In genomic region chr15:99361541-99362185, GRCh38 we compare ENCODE assay signal across 12 cellular contexts.
DNase-seq lines count a peak whose midpoint lies in the region; ATAC-seq, FAIRE-seq and TF ChIP-seq lines count a peak whose summit lies in the region.
"Had no signal": no experiment of that assay in that cellular context is flagged by ENCODE, and none has a peak within 500 bp of the region (broad histone marks: within the 10 kb centered on the region; RNA-seq: fewer than 3 reads in every experiment).

No MANE protein-coding gene starts in this region.

- H3K4me3 ChIP-seq in GM23248 (no peak overlapping the region), astrocyte (ENCODE audit: insufficient read depth, low read depth, low read length) (no peak overlapping the region), kidney (ENCODE audit: low read length in 2 of 2) (no peak overlapping the region)

- H3K27me3 ChIP-seq in GM23248 (replicated peaks; ENCODE audit: insufficient read depth) (no peaks in the 10 kb centered on the region), astrocyte (ENCODE audit: insufficient read depth, low read length) (no peaks in the 10 kb centered on the region)

- intact Hi-C loops in kidney (cut with DNase I), result no loop called here

- no peaks in the 10 kb centered on the region for H3K4me1 Mint-ChIP-seq in astrocyte (ENCODE audit: low read depth, unreplicated experiment)
- H3K4me1 Mint-ChIP-seq in naive thymus-derived CD8-positive, alpha-beta T cell, result peaks cover 4 to 17% (median 5%) of the 10 kb centered on the region in 4 donors

- DNase-seq in AG20443 (ENCODE audit: low spot score), result peak; percentile 21
- peak; percentile 62 for DNase-seq in GM23248
- no peak for DNase-seq in astrocyte (ENCODE audit: low read depth)
- no peak for DNase-seq in kidney
- no peak for DNase-seq in naive thymus-derived CD8-positive, alpha-beta T cell
- no peak for DNase-seq in midbrain (lab: John Stamatoyannopoulos, UW)
- no peak for DNase-seq in DMS114 treated with DMSO at 0.1 percent for 48 hours (lab: John Stamatoyannopoulos, UW; ENCODE audit: unreplicated experiment)
- DNase-seq: activated naive CD4-positive, alpha-beta T cell treated with anti-CD3 and anti-CD28 coated beads for 36 hours; GOT3; hypothalamus had no signal

- peaks cover 13% of the 10 kb centered on the region for H3K36me3 Mint-ChIP-seq in astrocyte (ENCODE audit: low read depth, unreplicated experiment)
- peaks cover 4 to 22% (median 19%) of the 10 kb centered on the region in 3 donors for H3K36me3 Mint-ChIP-seq in naive thymus-derived CD8-positive, alpha-beta T cell

- no peak overlapping the region for H3K9ac ChIP-seq in GM23248
- H3K9ac ChIP-seq in astrocyte (ENCODE audit: low read length), result no peak overlapping the region
- no peak overlapping the region for H3K9ac ChIP-seq in kidney (ENCODE audit: low read length in 2 of 2)

- no peak for ATAC-seq in HG02938 (IDR thresholded peaks at IDR 0.05; ENCODE audit: unreplicated experiment)
- no peak for ATAC-seq in naive thymus-derived CD8-positive, alpha-beta T cell

- H3K4me2 ChIP-seq in GM23248 (ENCODE audit: unreplicated experiment) (no peak overlapping the region), astrocyte (ENCODE audit: low read length) (no peak overlapping the region)

- in situ Hi-C loops in GM23248 (cut with MboI), result no loop called here

- H2AFZ ChIP-seq in GM23248 (no peak overlapping the region), astrocyte (ENCODE audit: low read depth, low read length) (no peak overlapping the region)

- no peaks in the 10 kb centered on the region for H3F3A ChIP-seq in GM23248 (ENCODE audit: insufficient read depth)

- no peak for FAIRE-seq in astrocyte (lab: Jason Lieb, UNC)
- no peak for FAIRE-seq in kidney (lab: Jason Lieb, UNC)

- no peaks in the 10 kb centered on the region for H3K9me3 ChIP-seq in GM23248 (ENCODE audit: low read depth)
- H3K9me3 ChIP-seq in astrocyte (ENCODE audit: insufficient read depth, low read depth, low read length), result no peaks in the 10 kb centered on the region
- no peaks in the 10 kb centered on the region for H3K9me3 ChIP-seq in kidney (ENCODE audit: control insufficient read depth in 1 of 2, low read length in 2 of 2)

- H3K79me2 ChIP-seq in GM23248 (ENCODE audit: insufficient read depth) (no peaks in the 10 kb centered on the region), astrocyte (ENCODE audit: insufficient read depth, low read length) (no peaks in the 10 kb centered on the region)

- H3K27me3 Mint-ChIP-seq in astrocyte (ENCODE audit: low read depth, unreplicated experiment), result no peaks in the 10 kb centered on the region
- H3K27me3 Mint-ChIP-seq in naive thymus-derived CD8-positive, alpha-beta T cell, result no peaks in the 10 kb centered on the region
- H3K27me3 Mint-ChIP-seq: IgD-negative memory B cell had no signal

- TF ChIP-seq CTCF in astrocyte (IDR thresholded peaks at IDR 0.05; ENCODE audit: insufficient read depth, low read depth, low read length) (peak; percentile 48), kidney (IDR thresholded peaks at IDR 0.05; ENCODE audit: borderline replicate concordance, extremely low read depth, insufficient read depth) (peak; percentile 45)

- H3K4me3 Mint-ChIP-seq in astrocyte (ENCODE audit: unreplicated experiment), result no peak overlapping the region
- no peak overlapping the region for H3K4me3 Mint-ChIP-seq in naive thymus-derived CD8-positive, alpha-beta T cell
- H3K4me3 Mint-ChIP-seq: activated naive CD4-positive, alpha-beta T cell treated with anti-CD3 and anti-CD28 coated beads for 36 hours had no signal

- H3K4me1 ChIP-seq in GM23248 (ENCODE audit: insufficient read depth), result no peaks in the 10 kb centered on the region
- no peaks in the 10 kb centered on the region for H3K4me1 ChIP-seq in astrocyte (ENCODE audit: insufficient read depth, low read length)
- H3K4me1 ChIP-seq in kidney (ENCODE audit: control insufficient read depth in 1 of 2, insufficient read depth in 1 of 2, low read depth in 1 of 2, low read length in 2 of 2), result no peaks in the 10 kb centered on the region

- H4K20me1 ChIP-seq in GM23248 (ENCODE audit: insufficient read depth) (no peaks in the 10 kb centered on the region), astrocyte (ENCODE audit: insufficient read depth, low read length) (no peaks in the 10 kb centered on the region)

- no peak overlapping the region for H3K27ac ChIP-seq in GM23248
- no peak overlapping the region for H3K27ac ChIP-seq in astrocyte (ENCODE audit: low read depth, low read length)
- no peak overlapping the region for H3K27ac ChIP-seq in kidney (ENCODE audit: low read depth in 2 of 2, low read length in 2 of 2)

- 84 to 86% methylated on average over 13 of the region's 13 CpGs for WGBS in GM23248 (ENCODE audit: low coverage in 1 of 2, low lambda C conversion rate in 2 of 2, missing lambda C conversion rate in 2 of 2), 2 experiments

- H3K9me3 Mint-ChIP-seq in astrocyte (ENCODE audit: unreplicated experiment), result peaks cover 5% of the 10 kb centered on the region
- H3K9me3 Mint-ChIP-seq in naive thymus-derived CD8-positive, alpha-beta T cell, result peaks cover 0 to 4% (median 0%) of the 10 kb centered on the region in 9 donors

- no peaks in the 10 kb centered on the region for H3K9me2 ChIP-seq in GM23248 (ENCODE audit: insufficient read depth)

- no peaks in the 10 kb centered on the region for H3K36me3 ChIP-seq in GM23248 (ENCODE audit: low read depth)
- no peaks in the 10 kb centered on the region for H3K36me3 ChIP-seq in astrocyte (ENCODE audit: insufficient read depth, low read length)
- peaks cover 0 to 2% of the 10 kb centered on the region in 2 donors for H3K36me3 ChIP-seq in kidney (ENCODE audit: control insufficient read depth in 1 of 2, insufficient read depth in 2 of 2, low read length in 2 of 2)

- POLR2A ChIA-PET in naive thymus-derived CD8-positive, alpha-beta T cell (lab: Charles Lee), result no interaction called here

- H3K27ac Mint-ChIP-seq in astrocyte (ENCODE audit: unreplicated experiment), result no peak overlapping the region
- no peak overlapping the region for H3K27ac Mint-ChIP-seq in naive thymus-derived CD8-positive, alpha-beta T cell
- H3K27ac Mint-ChIP-seq: activated naive CD4-positive, alpha-beta T cell treated with anti-CD3 and anti-CD28 coated beads for 36 hours; IgD-negative memory B cell had no signal

Comparison
In these comparisons a context has a peak if more than half of its experiments do, and no peak if none do; other contexts are left out.
1. DNase-seq: peak in AG20443 (single experiment) and GM23248 (single experiment); none in astrocyte (single experiment), kidney (single experiment), naive thymus-derived CD8-positive, alpha-beta T cell (0 of 10), midbrain (single experiment) and DMS114 treated with DMSO at 0.1 percent for 48 hours (single experiment).